22 cellular contexts compared by ENCODE assay signal in the genomic region with DNA sequence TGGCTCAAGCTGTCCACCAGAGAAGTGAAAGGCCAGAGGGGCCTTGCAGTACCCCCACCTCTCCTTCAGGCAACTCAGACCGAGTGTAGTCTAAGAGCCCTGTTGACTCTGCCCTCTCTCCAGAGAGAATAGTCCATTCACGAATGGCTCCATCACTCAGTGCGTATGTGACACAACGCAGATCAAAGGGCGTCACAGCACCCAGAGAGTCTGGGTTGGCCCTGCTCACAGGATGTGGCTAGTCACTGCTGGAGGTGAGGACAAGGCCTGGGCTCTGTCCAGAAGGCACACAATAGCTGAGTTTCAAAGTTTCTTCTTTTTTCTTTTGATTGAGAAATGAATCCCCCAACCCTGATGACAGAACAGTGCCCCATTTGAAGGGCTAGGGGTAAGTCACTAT.
DNase-seq lines count a peak whose midpoint lies in the region; ATAC-seq and TF ChIP-seq lines count a peak whose summit lies in the region.
"Had no signal": no experiment of that assay in that cellular context is flagged by ENCODE, and none has a peak within 500 bp of the region (broad histone marks: within the 10 kb centered on the region; RNA-seq: fewer than 3 reads in every experiment).

No MANE protein-coding gene starts in this region.

- H3K9me3 Mint-ChIP-seq in activated naive CD8-positive, alpha-beta T cell treated with anti-CD3 and anti-CD28 coated beads, Interleukin-2, amount 10 ng/mL, durations not matched to agents 7 days and 5 days = no peaks in the 10 kb centered on the region
- H3K9me3 Mint-ChIP-seq in activated naive CD8-positive, alpha-beta T cell treated with anti-CD3 and anti-CD28 coated beads for 36 hours = no peaks in the 10 kb centered on the region
- no peaks in the 10 kb centered on the region for H3K9me3 Mint-ChIP-seq in WTC11
- peaks cover 14% of the 10 kb centered on the region for H3K9me3 Mint-ChIP-seq in nephron progenitor cell
- H3K9me3 Mint-ChIP-seq: CD4-positive, CD25-positive, alpha-beta regulatory T cell had no signal

- peaks cover 20% of the 10 kb centered on the region for H3K36me3 Mint-ChIP-seq in activated naive CD8-positive, alpha-beta T cell treated with anti-CD3 and anti-CD28 coated beads, Interleukin-2, amount 10 ng/mL, durations not matched to agents 7 days and 5 days
- H3K36me3 Mint-ChIP-seq in activated naive CD8-positive, alpha-beta T cell treated with anti-CD3 and anti-CD28 coated beads for 36 hours = peaks cover 39% of the 10 kb centered on the region
- H3K36me3 Mint-ChIP-seq in WTC11 (peaks cover 11% of the 10 kb centered on the region), nephron progenitor cell (ENCODE audit: low read depth) (peaks cover 64% of the 10 kb centered on the region)

- H3K9me3 ChIP-seq in DND-41 (ENCODE audit: insufficient read depth, low read length, severe bottlenecking) = no peaks in the 10 kb centered on the region

- POLR2A ChIA-PET in activated naive CD8-positive, alpha-beta T cell treated with anti-CD3 and anti-CD28 coated beads, Interleukin-2, amount 10 ng/mL, durations not matched to agents 7 days and 5 days (lab: Charles Lee) = no interaction called here
- POLR2A ChIA-PET in WTC11 (lab: Charles Lee) = no interaction called here

- no peaks in the 10 kb centered on the region for H4K20me1 ChIP-seq in DND-41 (ENCODE audit: insufficient read depth, low read length)

- H3K27ac Mint-ChIP-seq in activated naive CD8-positive, alpha-beta T cell treated with anti-CD3 and anti-CD28 coated beads, Interleukin-2, amount 10 ng/mL, durations not matched to agents 7 days and 5 days = no peak overlapping the region
- no peak overlapping the region for H3K27ac Mint-ChIP-seq in activated naive CD8-positive, alpha-beta T cell treated with anti-CD3 and anti-CD28 coated beads for 36 hours
- no peak overlapping the region for H3K27ac Mint-ChIP-seq in WTC11
- peak overlapping the region; percentile 86 for H3K27ac Mint-ChIP-seq in nephron progenitor cell
- H3K27ac Mint-ChIP-seq: CD4-positive, CD25-positive, alpha-beta regulatory T cell had no signal

- no peak overlapping the region for H3K4me3 Mint-ChIP-seq in activated naive CD8-positive, alpha-beta T cell treated with anti-CD3 and anti-CD28 coated beads, Interleukin-2, amount 10 ng/mL, durations not matched to agents 7 days and 5 days
- no peak overlapping the region for H3K4me3 Mint-ChIP-seq in activated naive CD8-positive, alpha-beta T cell treated with anti-CD3 and anti-CD28 coated beads for 36 hours
- no peak overlapping the region for H3K4me3 Mint-ChIP-seq in WTC11
- H3K4me3 Mint-ChIP-seq in nephron progenitor cell = no peak overlapping the region

- DNase-seq in activated naive CD8-positive, alpha-beta T cell treated with anti-CD3 and anti-CD28 coated beads, Interleukin-2, amount 10 ng/mL, durations not matched to agents 7 days and 5 days = no peak
- no peak for DNase-seq in activated naive CD8-positive, alpha-beta T cell treated with anti-CD3 and anti-CD28 coated beads for 36 hours
- DNase-seq in DND-41 = no peak
- DNase-seq in WTC11 (ENCODE audit: low spot score) = no peak
- no peak for DNase-seq in nephron progenitor cell
- no peak for DNase-seq in HuH-7.5 (ENCODE audit: low spot score)
- DNase-seq in NCI-H1417 treated with DMSO at 0.1 percent for 48 hours (lab: John Stamatoyannopoulos, UW) = no peak
- DNase-seq: DMS153, NCI-H1092, NCI-H1436, NCI-H187, NCI-H2081 treated with DMSO at 0.1 percent for 48 hours, NCI-H2171, NCI-H226, NCI-H510A, NCI-H69, RPMI8226, SHP77 treated with DMSO at 0.1 percent for 48 hours had no signal

- CTCF ChIA-PET in WTC11 (lab: Charles Lee) = no interaction called here

- TF ChIP-seq CTCF in DND-41 (IDR thresholded peaks at IDR 0.05; ENCODE audit: borderline replicate concordance, extremely low read depth, low read length, poor library complexity, severe bottlenecking) (no peak), WTC11 (IDR thresholded peaks at IDR 0.05) (no peak), nephron progenitor cell (IDR thresholded peaks at IDR 0.05) (no peak)

- no peaks in the 10 kb centered on the region for H3K36me3 ChIP-seq in DND-41 (ENCODE audit: insufficient read depth, low read length)

- H2AFZ ChIP-seq in DND-41 (ENCODE audit: low read depth, low read length) = no peak overlapping the region

- H3K4me2 ChIP-seq in DND-41 (ENCODE audit: insufficient read depth, low read length) = no peak overlapping the region

- no peak overlapping the region for H3K27ac ChIP-seq in DND-41 (ENCODE audit: low read length)
- H3K27ac ChIP-seq: SK-N-MC had no signal

- no peak overlapping the region for H3K4me3 ChIP-seq in DND-41 (ENCODE audit: low read depth in 1 of 2, low read length in 2 of 2)
- H3K4me3 ChIP-seq: SK-N-MC had no signal

- ATAC-seq in activated naive CD8-positive, alpha-beta T cell treated with anti-CD3 and anti-CD28 coated beads, Interleukin-2, amount 10 ng/mL, durations not matched to agents 7 days and 5 days (ENCODE audit: low read depth) = peak; percentile 79
- ATAC-seq in DND-41 (ENCODE audit: insufficient read depth, low read depth) (0 out of 3 replicates have a peak, but pooled peaks have one; percentile 40), WTC11 (0 out of 2 replicates have a peak, but pooled peaks have one; percentile 16), SK-N-SH treated with all-trans-retinoic acid at 6 μM for 48 hours (no peak)
- ATAC-seq: HCT116 had no signal

- peaks cover 6% of the 10 kb centered on the region for H3K4me1 Mint-ChIP-seq in activated naive CD8-positive, alpha-beta T cell treated with anti-CD3 and anti-CD28 coated beads, Interleukin-2, amount 10 ng/mL, durations not matched to agents 7 days and 5 days
- H3K4me1 Mint-ChIP-seq in activated naive CD8-positive, alpha-beta T cell treated with anti-CD3 and anti-CD28 coated beads for 36 hours = no peaks in the 10 kb centered on the region
- H3K4me1 Mint-ChIP-seq in WTC11 (peaks cover 17% of the 10 kb centered on the region), nephron progenitor cell (peaks cover 70% of the 10 kb centered on the region)
- H3K4me1 Mint-ChIP-seq: CD4-positive, CD25-positive, alpha-beta regulatory T cell had no signal

- H3K9ac ChIP-seq in DND-41 (ENCODE audit: low read depth, low read length) = no peak overlapping the region

- no peaks in the 10 kb centered on the region for H3K27me3 ChIP-seq in DND-41 (ENCODE audit: insufficient read depth, low read length, poor library complexity)

- H3K27me3 Mint-ChIP-seq in activated naive CD8-positive, alpha-beta T cell treated with anti-CD3 and anti-CD28 coated beads, Interleukin-2, amount 10 ng/mL, durations not matched to agents 7 days and 5 days = no peaks in the 10 kb centered on the region
- H3K27me3 Mint-ChIP-seq in activated naive CD8-positive, alpha-beta T cell treated with anti-CD3 and anti-CD28 coated beads for 36 hours = no peaks in the 10 kb centered on the region
- H3K27me3 Mint-ChIP-seq in WTC11 (ENCODE audit: low read depth) (no peaks in the 10 kb centered on the region), nephron progenitor cell (ENCODE audit: low read depth, poor library complexity) (no peaks in the 10 kb centered on the region)
- H3K27me3 Mint-ChIP-seq: CD4-positive, CD25-positive, alpha-beta regulatory T cell had no signal

- H3K4me1 ChIP-seq in DND-41 (ENCODE audit: insufficient read depth, low read length) = no peaks in the 10 kb centered on the region

- H3K79me2 ChIP-seq in DND-41 (ENCODE audit: insufficient read depth, low read length) = no peaks in the 10 kb centered on the region

TF ChIP-seq in WTC11, 78 proteins besides CTCF, POLR2A, EP300 and RAD21 (continues in another document):
- TF ChIP-seq NFATC4 (CRISPR knock-in tag; IDR thresholded peaks at IDR 0.05) = no peak

TF ChIP-seq in SK-N-SH treated with all-trans-retinoic acid at 6 μM for 48 hours, 23 proteins besides CTCF, POLR2A, EP300 and RAD21 (continues in another document):
- TF ChIP-seq TOX (CRISPR knock-in tag; IDR thresholded peaks at IDR 0.05; ENCODE audit: borderline replicate concordance) (no peak), TCF4 (CRISPR knock-in tag; IDR thresholded peaks at IDR 0.05; ENCODE audit: borderline replicate concordance) (no peak), GLIS3 (CRISPR knock-in tag; IDR thresholded peaks at IDR 0.05) (no peak), ZFP3 (CRISPR knock-in tag; IDR thresholded peaks at IDR 0.05) (no peak), BACH2 (CRISPR knock-in tag; IDR thresholded peaks at IDR 0.05; ENCODE audit: borderline replicate concordance) (no peak)
- TF ChIP-seq, protein P1, sequence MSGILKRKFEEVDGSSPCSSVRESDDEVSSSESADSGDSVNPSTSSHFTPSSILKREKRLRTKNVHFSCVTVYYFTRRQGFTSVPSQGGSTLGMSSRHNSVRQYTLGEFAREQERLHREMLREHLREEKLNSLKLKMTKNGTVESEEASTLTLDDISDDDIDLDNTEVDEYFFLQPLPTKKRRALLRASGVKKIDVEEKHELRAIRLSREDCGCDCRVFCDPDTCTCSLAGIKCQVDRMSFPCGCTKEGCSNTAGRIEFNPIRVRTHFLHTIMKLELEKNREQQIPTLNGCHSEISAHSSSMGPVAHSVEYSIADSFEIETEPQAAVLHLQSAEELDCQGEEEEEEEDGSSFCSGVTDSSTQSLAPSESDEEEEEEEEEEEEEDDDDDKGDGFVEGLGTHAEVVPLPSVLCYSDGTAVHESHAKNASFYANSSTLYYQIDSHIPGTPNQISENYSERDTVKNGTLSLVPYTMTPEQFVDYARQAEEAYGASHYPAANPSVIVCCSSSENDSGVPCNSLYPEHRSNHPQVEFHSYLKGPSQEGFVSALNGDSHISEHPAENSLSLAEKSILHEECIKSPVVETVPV (CRISPR knock-in tag; IDR thresholded peaks at IDR 0.05) = no peak
- TF ChIP-seq, protein P2, sequence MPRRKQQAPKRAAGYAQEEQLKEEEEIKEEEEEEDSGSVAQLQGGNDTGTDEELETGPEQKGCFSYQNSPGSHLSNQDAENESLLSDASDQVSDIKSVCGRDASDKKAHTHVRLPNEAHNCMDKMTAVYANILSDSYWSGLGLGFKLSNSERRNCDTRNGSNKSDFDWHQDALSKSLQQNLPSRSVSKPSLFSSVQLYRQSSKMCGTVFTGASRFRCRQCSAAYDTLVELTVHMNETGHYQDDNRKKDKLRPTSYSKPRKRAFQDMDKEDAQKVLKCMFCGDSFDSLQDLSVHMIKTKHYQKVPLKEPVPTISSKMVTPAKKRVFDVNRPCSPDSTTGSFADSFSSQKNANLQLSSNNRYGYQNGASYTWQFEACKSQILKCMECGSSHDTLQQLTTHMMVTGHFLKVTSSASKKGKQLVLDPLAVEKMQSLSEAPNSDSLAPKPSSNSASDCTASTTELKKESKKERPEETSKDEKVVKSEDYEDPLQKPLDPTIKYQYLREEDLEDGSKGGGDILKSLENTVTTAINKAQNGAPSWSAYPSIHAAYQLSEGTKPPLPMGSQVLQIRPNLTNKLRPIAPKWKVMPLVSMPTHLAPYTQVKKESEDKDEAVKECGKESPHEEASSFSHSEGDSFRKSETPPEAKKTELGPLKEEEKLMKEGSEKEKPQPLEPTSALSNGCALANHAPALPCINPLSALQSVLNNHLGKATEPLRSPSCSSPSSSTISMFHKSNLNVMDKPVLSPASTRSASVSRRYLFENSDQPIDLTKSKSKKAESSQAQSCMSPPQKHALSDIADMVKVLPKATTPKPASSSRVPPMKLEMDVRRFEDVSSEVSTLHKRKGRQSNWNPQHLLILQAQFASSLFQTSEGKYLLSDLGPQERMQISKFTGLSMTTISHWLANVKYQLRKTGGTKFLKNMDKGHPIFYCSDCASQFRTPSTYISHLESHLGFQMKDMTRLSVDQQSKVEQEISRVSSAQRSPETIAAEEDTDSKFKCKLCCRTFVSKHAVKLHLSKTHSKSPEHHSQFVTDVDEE (CRISPR knock-in tag; IDR thresholded peaks at IDR 0.05) = no peak
